ENCODE assay signal across 14 cellular contexts in genomic region chr3:151219056-151219455, GRCh38. TPM values are rescaled to one million over a fixed set of nuclear protein-coding genes. Genes with fewer than 3 reads are reported as not detected.
DNase-seq lines count a peak whose midpoint lies in the region; ATAC-seq, FAIRE-seq and TF ChIP-seq lines count a peak whose summit lies in the region.
"Had no signal": no experiment of that assay in that cellular context is flagged by ENCODE, and none has a peak within 500 bp of the region (broad histone marks: within the 10 kb centered on the region; RNA-seq: fewer than 3 reads in every experiment).

No MANE protein-coding gene starts in this region.

- H3K9me3 Mint-ChIP-seq in type B pancreatic cell: peaks cover 7% of the 10 kb centered on the region

- H3K27ac Mint-ChIP-seq in type B pancreatic cell: no peak overlapping the region
- H3K27ac Mint-ChIP-seq: memory B cell had no signal

- intact Hi-C loops in psoas muscle (cut with DNase I): no loop called here

- H3K4me3 Mint-ChIP-seq in type B pancreatic cell: no peak overlapping the region
- H3K4me3 Mint-ChIP-seq: memory B cell had no signal

- H3K4me1 Mint-ChIP-seq in type B pancreatic cell (ENCODE audit: unreplicated experiment): no peaks in the 10 kb centered on the region
- H3K4me1 Mint-ChIP-seq: memory B cell had no signal

- peak overlapping the region; percentile 60 for H3K27ac ChIP-seq in psoas muscle
- H3K27ac ChIP-seq: parathyroid adenoma had no signal

- 20 to 26% (median 25%) methylated on average over 1 of the region's 1 CpG for WGBS in psoas muscle, 3 donors

- H3K36me3 ChIP-seq in bronchial epithelial cell (ENCODE audit: control insufficient read depth, insufficient read depth, low read length): no peaks in the 10 kb centered on the region
- no peaks in the 10 kb centered on the region for H3K36me3 ChIP-seq in psoas muscle (ENCODE audit: insufficient read depth in 1 of 2, low read depth in 1 of 2)

- FAIRE-seq in bronchial epithelial cell (lab: Jason Lieb, UNC): no peak

- H3K4me3 ChIP-seq in bronchial epithelial cell (ENCODE audit: low read depth, low read length) (no peak overlapping the region), psoas muscle (no peak overlapping the region)

- TF ChIP-seq CTCF in bronchial epithelial cell (IDR thresholded peaks at IDR 0.05; ENCODE audit: insufficient read depth, low read length, severe bottlenecking) (no peak), psoas muscle (IDR thresholded peaks at IDR 0.05) (no peak), type B pancreatic cell (conservative IDR thresholded peaks at IDR 0.05) (no peak)

- peaks cover 14% of the 10 kb centered on the region for H3K36me3 Mint-ChIP-seq in type B pancreatic cell

- DNase-seq in activated CD4-positive, CD25-positive, alpha-beta regulatory T cell (lab: John Stamatoyannopoulos, UW): no peak
- DNase-seq in LHCN-M2 (ENCODE audit: low read depth): peak; percentile 11
- DNase-seq in bronchial epithelial cell (ENCODE audit: low read depth): peak; percentile 99
- no peak for DNase-seq in psoas muscle
- DNase-seq in retina: no peak
- no peak for DNase-seq in type B pancreatic cell (ENCODE audit: extremely low spot score, unreplicated experiment)
- DNase-seq in amygdala (lab: John Stamatoyannopoulos, UW): no peak
- DNase-seq: ACHN; glutamatergic neuron; NCI-H187 treated with DMSO at 0.1 percent for 48 hours; stimulated activated CD4-positive, alpha-beta T cell treated with anti-CD3 and anti-CD28 coated beads, Interleukin-4, amount 100 ng/mL, for 24 hours had no signal

- peaks cover 6% of the 10 kb centered on the region for H3K4me1 ChIP-seq in psoas muscle
- H3K4me1 ChIP-seq: parathyroid adenoma had no signal

- H3K27me3 Mint-ChIP-seq in type B pancreatic cell: peaks cover 4% of the 10 kb centered on the region

- ATAC-seq in activated CD4-positive, CD25-positive, alpha-beta regulatory T cell treated with anti-CD3 and anti-CD28 coated beads, Interleukin-2, amount 50 U/mL, for 24 hours: peak; percentile 89 to 95
- peak; percentile 91 to 99 (median 96) for ATAC-seq in psoas muscle

- H3K9me3 ChIP-seq in psoas muscle: no peaks in the 10 kb centered on the region

- H3K27me3 ChIP-seq in bronchial epithelial cell (ENCODE audit: control insufficient read depth, insufficient read depth, low read length) (no peaks in the 10 kb centered on the region), psoas muscle (ENCODE audit: insufficient read depth in 3 of 3, low read length in 2 of 3) (no peaks in the 10 kb centered on the region)

RNA-seq across cellular contexts. Expression of gene GPR171, which starts 16.0 kb away (rescaled TPM):
- total RNA-seq in LHCN-M2 (2014; rRNA removed) (not detected in 2 replicates), bronchial epithelial cell (not detected in 2 replicates), psoas muscle (under 1 TPM in 2 of 4 donors, not detected in 2; 0.13 to 0.27 TPM), type B pancreatic cell (ENCODE audit: low replicate concordance) (not detected in 2 replicates)
- not detected for polyA plus RNA-seq in LHCN-M2 (2012)
- polyA plus RNA-seq in psoas muscle: under 1 TPM in 2 of 3 donors, not detected in 1; 0.05 to 0.10 TPM

RNA-seq across cellular contexts. Expression of gene P2RY14, which starts 59.3 kb away (rescaled TPM):
- total RNA-seq in LHCN-M2 (2014; rRNA removed) (0.19 TPM in 1 of 2 replicates, not detected in the other), bronchial epithelial cell (under 0.01 TPM in 1 of 2 replicates, not detected in the other), psoas muscle (1 to 10 TPM; 1.2 to 1.9 (median 1.7) TPM), type B pancreatic cell (ENCODE audit: low replicate concordance) (0.14 and 0.60 TPM in 2 replicates)
- not detected for polyA plus RNA-seq in LHCN-M2 (2012)
- polyA plus RNA-seq in psoas muscle: 1 to 10 TPM in 1 of 3 donors, under 1 TPM in 2; 0.55 to 1.2 (median 0.96) TPM

Comparison
In these comparisons a context has a peak if more than half of its experiments do, and no peak if none do; other contexts are left out.
1. DNase-seq: peak in LHCN-M2 (single experiment) and bronchial epithelial cell (single experiment); none in activated CD4-positive, CD25-positive, alpha-beta regulatory T cell (0 of 4), psoas muscle (0 of 2), retina (single experiment), type B pancreatic cell (single experiment) and amygdala (0 of 56).